ENCODE assay signal across 15 cellular contexts in the genomic region with DNA sequence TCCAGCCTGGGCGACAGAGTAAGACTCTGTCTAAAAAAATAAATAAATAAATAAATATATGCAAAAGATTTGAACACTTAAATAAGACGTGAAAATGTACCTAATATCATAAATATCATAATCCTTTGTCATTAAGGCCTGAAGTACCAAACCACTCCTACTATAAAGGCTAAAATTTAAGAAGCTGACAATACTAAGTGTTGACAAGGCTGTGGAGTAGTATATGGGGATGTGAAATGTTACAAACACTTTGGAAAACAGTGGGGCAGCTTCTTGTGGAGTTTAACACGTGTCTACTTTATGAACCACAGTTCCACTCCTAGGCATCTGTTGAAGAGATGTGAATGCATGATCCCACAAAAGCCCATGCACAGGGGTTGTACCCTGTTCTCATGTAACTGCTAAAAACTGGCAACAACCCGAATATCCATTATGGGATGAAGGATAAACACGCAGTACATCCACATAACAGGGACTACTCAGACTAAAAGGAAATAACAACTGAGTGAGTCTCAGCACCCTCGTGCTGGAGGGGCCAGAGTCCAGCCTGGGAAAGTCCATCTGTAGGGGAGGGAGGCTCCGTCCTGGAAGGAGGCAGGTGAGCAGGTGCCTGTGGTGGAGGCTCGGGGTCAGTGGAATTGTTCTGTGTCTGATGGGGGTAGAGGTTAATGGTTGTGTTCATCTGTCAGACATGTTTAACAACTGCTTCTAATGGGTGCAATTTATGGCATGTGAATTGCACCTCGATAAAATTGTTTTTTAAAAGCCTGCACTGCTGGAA. TPM values are rescaled to one million over a fixed set of nuclear protein-coding genes. Genes with fewer than 3 reads are reported as not detected.
DNase-seq lines count a peak whose midpoint lies in the region; ATAC-seq and TF ChIP-seq lines count a peak whose summit lies in the region.
"Had no signal": no experiment of that assay in that cellular context is flagged by ENCODE, and none has a peak within 500 bp of the region (broad histone marks: within the 10 kb centered on the region; RNA-seq: fewer than 3 reads in every experiment).

No MANE protein-coding gene starts in this region.

- no peak overlapping the region for H2AFZ ChIP-seq in osteoblast (ENCODE audit: low read length)

- H3K4me2 ChIP-seq in osteoblast (ENCODE audit: insufficient read depth, low read length) = no peak overlapping the region

- TF ChIP-seq CTCF in HEK293 (tag by site-specific recombination; IDR thresholded peaks at IDR 0.05) (no peak), osteoblast (IDR thresholded peaks at IDR 0.05; ENCODE audit: extremely low read depth, low read depth, low read length) (no peak)

- H3K27ac Mint-ChIP-seq in T-helper 1 cell treated with Interleukin-12 subunit alpha and Interleukin-12 subunit beta and Interleukin-4 antibody, amounts not matched to agents 30 μg/mL and 1 μg/mL, for 36 hours = peak overlapping the region; percentile 92

- H3K4me3 ChIP-seq in HEK293 (ENCODE audit: low read depth, low read length) (no peak overlapping the region), osteoblast (ENCODE audit: insufficient read depth, low read length) (no peak overlapping the region)
- H3K4me3 ChIP-seq: sigmoid colon, SJSA1 had no signal

- no peaks in the 10 kb centered on the region for H3K27me3 Mint-ChIP-seq in T-helper 1 cell treated with Interleukin-12 subunit alpha and Interleukin-12 subunit beta and Interleukin-4 antibody, amounts not matched to agents 30 μg/mL and 1 μg/mL, for 36 hours (ENCODE audit: low read depth)

- H3K4me1 ChIP-seq in HEK293 (ENCODE audit: control insufficient read depth, insufficient read depth, low read length) = no peaks in the 10 kb centered on the region
- no peaks in the 10 kb centered on the region for H3K4me1 ChIP-seq in osteoblast (ENCODE audit: insufficient read depth, low read length)
- H3K4me1 ChIP-seq: sigmoid colon had no signal

- H3K79me2 ChIP-seq in osteoblast (ENCODE audit: insufficient read depth, low read length) = no peaks in the 10 kb centered on the region

- H3K4me3 Mint-ChIP-seq in T-helper 1 cell treated with Interleukin-12 subunit alpha and Interleukin-12 subunit beta and Interleukin-4 antibody, amounts not matched to agents 30 μg/mL and 1 μg/mL, for 36 hours = peak overlapping the region; percentile 71

- ATAC-seq in HG02852 (IDR thresholded peaks at IDR 0.05; ENCODE audit: unreplicated experiment) = no peak

- CTCF ChIA-PET in HEK293 (lab: Yijun Ruan, JAX) = no interaction called here

- POLR2A ChIA-PET in HEK293 (lab: Yijun Ruan, JAX) = no interaction called here

- no peaks in the 10 kb centered on the region for H3K27me3 ChIP-seq in osteoblast (ENCODE audit: insufficient read depth, low read length)
- H3K27me3 ChIP-seq: sigmoid colon, SJSA1 had no signal

- H3K9me3 Mint-ChIP-seq in T-helper 1 cell treated with Interleukin-12 subunit alpha and Interleukin-12 subunit beta and Interleukin-4 antibody, amounts not matched to agents 30 μg/mL and 1 μg/mL, for 36 hours = no peaks in the 10 kb centered on the region

- peaks cover 37% of the 10 kb centered on the region for H3K4me1 Mint-ChIP-seq in T-helper 1 cell treated with Interleukin-12 subunit alpha and Interleukin-12 subunit beta and Interleukin-4 antibody, amounts not matched to agents 30 μg/mL and 1 μg/mL, for 36 hours (ENCODE audit: low read depth)

- no peak for DNase-seq in T-helper 1 cell
- peak; percentile 30 for DNase-seq in dermis blood vessel endothelial cell
- peak; percentile 73 for DNase-seq in osteoblast (ENCODE audit: insufficient read length, low spot score, missing footprints)
- no peak for DNase-seq in C1 segment of cervical spinal cord (lab: John Stamatoyannopoulos, UW)
- DNase-seq in NCI-H1930 (lab: John Stamatoyannopoulos, UW) = no peak
- DNase-seq: Kasumi-1, NCI-H2081, sigmoid colon, substantia nigra had no signal

- no peaks in the 10 kb centered on the region for H3K36me3 Mint-ChIP-seq in T-helper 1 cell treated with Interleukin-12 subunit alpha and Interleukin-12 subunit beta and Interleukin-4 antibody, amounts not matched to agents 30 μg/mL and 1 μg/mL, for 36 hours (ENCODE audit: low read depth)

- H3K27ac ChIP-seq in HEK293 (ENCODE audit: extremely low read depth, low read depth, low read length) (no peak overlapping the region), osteoblast (ENCODE audit: low read depth, low read length) (no peak overlapping the region)
- H3K27ac ChIP-seq: 22Rv1, sigmoid colon, SJSA1, VCaP had no signal

- H3K36me3 ChIP-seq in HEK293 (ENCODE audit: control insufficient read depth in 2 of 2, insufficient read depth in 1 of 2, low read length in 2 of 2) = no peaks in the 10 kb centered on the region
- no peaks in the 10 kb centered on the region for H3K36me3 ChIP-seq in osteoblast (ENCODE audit: insufficient read depth, low read length)
- H3K36me3 ChIP-seq: sigmoid colon had no signal

- H3K9me3 ChIP-seq in HEK293 (ENCODE audit: control insufficient read depth, insufficient read depth, low read depth, low read length) (no peaks in the 10 kb centered on the region), osteoblast (ENCODE audit: low read depth, low read length) (no peaks in the 10 kb centered on the region)
- H3K9me3 ChIP-seq: sigmoid colon had no signal

- no peaks in the 10 kb centered on the region for H4K20me1 ChIP-seq in osteoblast (ENCODE audit: insufficient read depth, low read length)

TF ChIP-seq in HEK293, 187 proteins besides CTCF, POLR2A, EP300 and RAD21:
- TF ChIP-seq, protein P1, sequence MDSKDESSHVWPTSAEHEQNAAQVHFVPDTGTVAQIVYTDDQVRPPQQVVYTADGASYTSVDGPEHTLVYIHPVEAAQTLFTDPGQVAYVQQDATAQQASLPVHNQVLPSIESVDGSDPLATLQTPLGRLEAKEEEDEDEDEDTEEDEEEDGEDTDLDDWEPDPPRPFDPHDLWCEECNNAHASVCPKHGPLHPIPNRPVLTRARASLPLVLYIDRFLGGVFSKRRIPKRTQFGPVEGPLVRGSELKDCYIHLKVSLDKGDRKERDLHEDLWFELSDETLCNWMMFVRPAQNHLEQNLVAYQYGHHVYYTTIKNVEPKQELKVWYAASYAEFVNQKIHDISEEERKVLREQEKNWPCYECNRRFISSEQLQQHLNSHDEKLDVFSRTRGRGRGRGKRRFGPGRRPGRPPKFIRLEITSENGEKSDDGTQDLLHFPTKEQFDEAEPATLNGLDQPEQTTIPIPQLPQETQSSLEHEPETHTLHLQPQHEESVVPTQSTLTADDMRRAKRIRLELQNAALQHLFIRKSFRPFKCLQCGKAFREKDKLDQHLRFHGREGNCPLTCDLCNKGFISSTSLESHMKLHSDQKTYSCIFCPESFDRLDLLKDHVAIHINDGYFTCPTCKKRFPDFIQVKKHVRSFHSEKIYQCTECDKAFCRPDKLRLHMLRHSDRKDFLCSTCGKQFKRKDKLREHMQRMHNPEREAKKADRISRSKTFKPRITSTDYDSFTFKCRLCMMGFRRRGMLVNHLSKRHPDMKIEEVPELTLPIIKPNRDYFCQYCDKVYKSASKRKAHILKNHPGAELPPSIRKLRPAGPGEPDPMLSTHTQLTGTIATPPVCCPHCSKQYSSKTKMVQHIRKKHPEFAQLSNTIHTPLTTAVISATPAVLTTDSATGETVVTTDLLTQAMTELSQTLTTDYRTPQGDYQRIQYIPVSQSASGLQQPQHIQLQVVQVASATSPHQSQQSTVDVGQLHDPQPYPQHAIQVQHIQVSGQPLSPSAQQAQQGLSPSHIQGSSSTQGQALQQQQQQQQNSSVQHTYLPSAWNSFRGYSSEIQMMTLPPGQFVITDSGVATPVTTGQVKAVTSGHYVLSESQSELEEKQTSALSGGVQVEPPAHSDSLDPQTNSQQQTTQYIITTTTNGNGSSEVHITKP (tag by site-specific recombination; IDR thresholded peaks at IDR 0.05) = peak; percentile 45
- TF ChIP-seq, protein P2, sequence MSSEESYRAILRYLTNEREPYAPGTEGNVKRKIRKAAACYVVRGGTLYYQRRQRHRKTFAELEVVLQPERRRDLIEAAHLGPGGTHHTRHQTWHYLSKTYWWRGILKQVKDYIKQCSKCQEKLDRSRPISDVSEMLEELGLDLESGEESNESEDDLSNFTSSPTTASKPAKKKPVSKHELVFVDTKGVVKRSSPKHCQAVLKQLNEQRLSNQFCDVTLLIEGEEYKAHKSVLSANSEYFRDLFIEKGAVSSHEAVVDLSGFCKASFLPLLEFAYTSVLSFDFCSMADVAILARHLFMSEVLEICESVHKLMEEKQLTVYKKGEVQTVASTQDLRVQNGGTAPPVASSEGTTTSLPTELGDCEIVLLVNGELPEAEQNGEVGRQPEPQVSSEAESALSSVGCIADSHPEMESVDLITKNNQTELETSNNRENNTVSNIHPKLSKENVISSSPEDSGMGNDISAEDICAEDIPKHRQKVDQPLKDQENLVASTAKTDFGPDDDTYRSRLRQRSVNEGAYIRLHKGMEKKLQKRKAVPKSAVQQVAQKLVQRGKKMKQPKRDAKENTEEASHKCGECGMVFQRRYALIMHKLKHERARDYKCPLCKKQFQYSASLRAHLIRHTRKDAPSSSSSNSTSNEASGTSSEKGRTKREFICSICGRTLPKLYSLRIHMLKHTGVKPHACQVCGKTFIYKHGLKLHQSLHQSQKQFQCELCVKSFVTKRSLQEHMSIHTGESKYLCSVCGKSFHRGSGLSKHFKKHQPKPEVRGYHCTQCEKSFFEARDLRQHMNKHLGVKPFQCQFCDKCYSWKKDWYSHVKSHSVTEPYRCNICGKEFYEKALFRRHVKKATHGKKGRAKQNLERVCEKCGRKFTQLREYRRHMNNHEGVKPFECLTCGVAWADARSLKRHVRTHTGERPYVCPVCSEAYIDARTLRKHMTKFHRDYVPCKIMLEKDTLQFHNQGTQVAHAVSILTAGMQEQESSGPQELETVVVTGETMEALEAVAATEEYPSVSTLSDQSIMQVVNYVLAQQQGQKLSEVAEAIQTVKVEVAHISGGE (tag by site-specific recombination; conservative IDR thresholded peaks at IDR 0.05; ENCODE audit: low read depth) = no peak
- TF ChIP-seq ZBTB1 (tag by site-specific recombination; IDR thresholded peaks at IDR 0.05) = no peak

RNA-seq across cellular contexts. Expression of gene SLC19A1, which starts 6.7 kb away (rescaled TPM):
- total RNA-seq in dermis blood vessel endothelial cell (5.8 and 13.5 TPM in 2 replicates), osteoblast (2.9 and 3.2 TPM in 2 replicates)

Comparison
In these comparisons a context has a peak if more than half of its experiments do, and no peak if none do; other contexts are left out.
1. DNase-seq: peak in dermis blood vessel endothelial cell (single experiment) and osteoblast (single experiment); none in T-helper 1 cell (0 of 5), C1 segment of cervical spinal cord (0 of 14) and NCI-H1930 (0 of 2).